9 cellular contexts compared by ENCODE assay signal in genomic region chr6:121504227-121504626, GRCh38.
DNase-seq lines count a peak whose midpoint lies in the region; ATAC-seq and TF ChIP-seq lines count a peak whose summit lies in the region.
"Had no signal": no experiment of that assay in that cellular context is flagged by ENCODE, and none has a peak within 500 bp of the region (broad histone marks: within the 10 kb centered on the region; RNA-seq: fewer than 3 reads in every experiment).

No MANE protein-coding gene starts in this region.

- H3K27ac ChIP-seq in ascending aorta (peak overlapping the region; percentile 59 to 63), right atrium auricular region (no peak overlapping the region)

- intact Hi-C loops in ascending aorta (cut with DNase I), result loop anchor here (5.0 kb wide), 1 partner anchor 83 kb away; no protein-coding TSS in a partner anchor

- H3K27me3 ChIP-seq in ascending aorta (no peaks in the 10 kb centered on the region), right atrium auricular region (no peaks in the 10 kb centered on the region)

- DNase-seq in EH (ENCODE audit: low read depth) (peak; percentile 89), ascending aorta (ENCODE audit: low spot score in 2 of 2) (no peak), myocyte (ENCODE audit: low read depth) (peak; percentile 45), right atrium auricular region (ENCODE audit: low spot score) (no peak), activated gamma-delta T cell (lab: John Stamatoyannopoulos, UW) (no peak)
- DNase-seq in stimulated activated CD4-positive, alpha-beta T cell treated with anti-CD3 and anti-CD28 coated beads, Interleukin-12 subunit alpha, Interleukin-12 subunit beta, amount 100 ng/mL, for 4 hours, result no peak
- DNase-seq: activated gamma-delta T cell treated with Interleukin-2 at 50 U/mL for 16 hours had no signal

- no peak for TF ChIP-seq CTCF in ascending aorta (IDR thresholded peaks at IDR 0.05)
- TF ChIP-seq CTCF in right atrium auricular region (IDR thresholded peaks at IDR 0.05), result no peak

- ATAC-seq in HG03565 (IDR thresholded peaks at IDR 0.05; ENCODE audit: unreplicated experiment) (peak; percentile 67), GM21515 (IDR thresholded peaks at IDR 0.05; ENCODE audit: unreplicated experiment) (no peak)

- H3K4me3 ChIP-seq in ascending aorta (no peak overlapping the region), right atrium auricular region (no peak overlapping the region)

- H3K4me1 ChIP-seq in ascending aorta (peaks cover 0 to 16% of the 10 kb centered on the region in 2 donors), right atrium auricular region (peaks cover 0 to 6% of the 10 kb centered on the region in 2 donors)

- H3K36me3 ChIP-seq in ascending aorta (no peaks in the 10 kb centered on the region), right atrium auricular region (no peaks in the 10 kb centered on the region)

- H3K9me3 ChIP-seq in ascending aorta (peaks cover 0 to 9% of the 10 kb centered on the region in 2 donors), right atrium auricular region (no peaks in the 10 kb centered on the region)

Comparison
In these comparisons a context has a peak if more than half of its experiments do, and no peak if none do; other contexts are left out.
1. DNase-seq: peak in EH (single experiment) and myocyte (single experiment); none in ascending aorta (0 of 2), right atrium auricular region (single experiment), activated gamma-delta T cell (single experiment) and stimulated activated CD4-positive, alpha-beta T cell treated with anti-CD3 and anti-CD28 coated beads, Interleukin-12 subunit alpha, Interleukin-12 subunit beta, amount 100 ng/mL, for 4 hours (single experiment).
2. H3K27ac ChIP-seq: peak in ascending aorta (2 of 2); none in right atrium auricular region (0 of 2).